8 cellular contexts compared by ENCODE assay signal in genomic region chr3:152834354-152835310, GRCh38.
DNase-seq lines count a peak whose midpoint lies in the region; ATAC-seq and TF ChIP-seq lines count a peak whose summit lies in the region.

P2RY1 (plus strand) TSS chr3:152835131; CDS start chr3:152835783, 652 bp downstream.

- peaks cover 36% of the 10 kb centered on the region for H3K27me3 Mint-ChIP-seq in central memory CD8-positive, alpha-beta T cell

- peak; percentile 66 for DNase-seq in GM03348 (ENCODE audit: low spot score)
- DNase-seq in HS-5 (ENCODE audit: low read depth) = peak; percentile 61
- DNase-seq in RWPE2 (ENCODE audit: low spot score) = peak; percentile 79
- DNase-seq in central memory CD8-positive, alpha-beta T cell (ENCODE audit: low spot score in 2 of 2) = no peak
- peak; percentile 67 for DNase-seq in iris pigment epithelial cell (ENCODE audit: low read depth)
- DNase-seq in epidermal melanocyte (ENCODE audit: insufficient read length, low spot score) = no peak

- ATAC-seq in GM21447 (IDR thresholded peaks at IDR 0.05; ENCODE audit: unreplicated experiment) (peak; percentile 80), RWPE2 (ENCODE audit: low read depth) (peak; percentile 82)
- peak; percentile 19 for ATAC-seq in central memory CD8-positive, alpha-beta T cell (replicated peaks; ENCODE audit: extremely low read depth, poor library complexity, severe bottlenecking)

- no peaks in the 10 kb centered on the region for H3K36me3 Mint-ChIP-seq in central memory CD8-positive, alpha-beta T cell (ENCODE audit: insufficient read depth)

- H3K4me3 Mint-ChIP-seq in central memory CD8-positive, alpha-beta T cell = peak within 1 kb of the TSS; percentile 68

- H3K27me3 ChIP-seq in RWPE2 (ENCODE audit: insufficient read depth, poor library complexity, severe bottlenecking) = no peaks in the 10 kb centered on the region

- H3K4me1 ChIP-seq in RWPE2 (ENCODE audit: insufficient read depth, poor library complexity, severe bottlenecking) = peaks cover 3% of the 10 kb centered on the region

- TF ChIP-seq CTCF in RWPE2 (IDR thresholded peaks at IDR 0.05; ENCODE audit: poor library complexity, severe bottlenecking) = no peak

- no peaks in the 10 kb centered on the region; the same call in 1 of the 2 replicates for H3K36me3 ChIP-seq in RWPE2 (ENCODE audit: low read depth)

- H3K27ac ChIP-seq in RWPE2 (ENCODE audit: poor library complexity, severe bottlenecking) = peak within 1 kb of the TSS; percentile 49
- peak within 1 kb of the TSS; percentile 52 to 90 (median 81) for H3K27ac ChIP-seq in skin epidermis

- no peaks in the 10 kb centered on the region for H3K4me1 Mint-ChIP-seq in central memory CD8-positive, alpha-beta T cell

- no peaks in the 10 kb centered on the region for H3K9me3 ChIP-seq in RWPE2 (ENCODE audit: severe bottlenecking)

- H3K4me3 ChIP-seq in RWPE2 (ENCODE audit: severe bottlenecking) (peak within 1 kb of the TSS; percentile 47), skin epidermis (peak within 1 kb of the TSS; percentile 45 to 69 (median 51))

- H3K9me3 Mint-ChIP-seq in central memory CD8-positive, alpha-beta T cell = no peaks in the 10 kb centered on the region

- no peak within 1 kb of the TSS for H3K27ac Mint-ChIP-seq in central memory CD8-positive, alpha-beta T cell (ENCODE audit: low read depth)

Comparison
In these comparisons a context has a peak if more than half of its experiments do, and no peak if none do; other contexts are left out.
1. DNase-seq: peak in GM03348 (single experiment), HS-5 (single experiment), RWPE2 (single experiment) and iris pigment epithelial cell (single experiment); none in central memory CD8-positive, alpha-beta T cell (0 of 2) and epidermal melanocyte (single experiment).
2. ATAC-seq: peak in every context shown above with its lines; median percentile 82 in RWPE2; 80 in GM21447; 19 in central memory CD8-positive, alpha-beta T cell.